In the genomic region with DNA sequence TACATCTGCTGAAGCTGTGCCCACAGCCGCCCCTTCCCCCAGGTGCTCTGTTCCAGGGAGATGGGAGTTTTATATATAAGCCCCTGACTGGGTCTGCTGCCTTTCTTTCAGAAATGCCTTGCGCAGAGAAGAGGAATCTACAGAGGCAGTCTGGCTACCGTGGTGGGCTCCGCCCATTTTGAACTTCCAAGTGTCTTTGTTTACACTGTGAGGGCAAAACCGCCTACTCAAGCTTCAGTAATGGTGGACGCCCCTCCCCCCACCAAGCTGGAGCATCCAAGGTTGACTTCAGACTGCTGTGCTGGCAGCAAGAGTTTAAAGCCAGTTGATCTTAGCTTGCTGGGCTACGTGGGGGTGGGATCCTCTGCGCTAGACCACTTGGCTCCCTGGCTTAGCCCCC, we compare ENCODE assay signal across 33 cellular contexts. TPM values are rescaled to one million over a fixed set of nuclear protein-coding genes. Genes with fewer than 3 reads are reported as not detected.
"Had no signal": no experiment of that assay in that cellular context is flagged by ENCODE, and none has a peak within 500 bp of the region (broad histone marks: within the 10 kb centered on the region; RNA-seq: fewer than 3 reads in every experiment).

No MANE protein-coding gene starts in this region.

- H3K27ac ChIP-seq: brain microvascular endothelial cell, left lung, pancreas, psoas muscle, sigmoid colon, suprapubic skin, tibial artery, VCaP had no signal

- H3K4me1 Mint-ChIP-seq: activated CD4-positive, alpha-beta memory T cell treated with anti-CD3 and anti-CD28 coated beads, Interleukin-2, amount 10 ng/mL, durations not matched to agents 7 days and 5 days; activated CD4-positive, alpha-beta T cell treated with anti-CD3 and anti-CD28 coated beads, Interleukin-2, amount 10 ng/mL, durations not matched to agents 24 days and 14 days; activated naive CD4-positive, alpha-beta T cell treated with anti-CD3 and anti-CD28 coated beads, Interleukin-2, amount 10 ng/mL, durations not matched to agents 7 days and 5 days; activated naive CD8-positive, alpha-beta T cell treated with anti-CD3 and anti-CD28 coated beads, Interleukin-2, amount 10 ng/mL, durations not matched to agents 7 days and 5 days; immature natural killer cell; nephron; stimulated activated naive B cell treated with anti-CD40 and anti-IgM and Interleukin-4, amounts not matched to agents 10 μg/mL and 1 μg/mL and 100 μg/mL, for 72 hours had no signal

- FAIRE-seq: astrocyte, pancreas, small intestine had no signal

- H3K4me3 Mint-ChIP-seq: activated CD4-positive, alpha-beta memory T cell treated with anti-CD3 and anti-CD28 coated beads, Interleukin-2, amount 10 ng/mL, durations not matched to agents 7 days and 5 days; activated CD4-positive, alpha-beta T cell treated with anti-CD3 and anti-CD28 coated beads, Interleukin-2, amount 10 ng/mL, durations not matched to agents 24 days and 14 days; activated naive CD4-positive, alpha-beta T cell treated with anti-CD3 and anti-CD28 coated beads, Interleukin-2, amount 10 ng/mL, durations not matched to agents 7 days and 5 days; activated naive CD8-positive, alpha-beta T cell treated with anti-CD3 and anti-CD28 coated beads, Interleukin-2, amount 10 ng/mL, durations not matched to agents 7 days and 5 days; activated T-cell treated with anti-CD3 and anti-CD28 coated beads, Interleukin-2, amount 50 U/mL, for 24 hours; immature natural killer cell; nephron; stimulated activated naive B cell treated with anti-CD40 and anti-IgM and Interleukin-4, amounts not matched to agents 10 μg/mL and 1 μg/mL and 100 μg/mL, for 72 hours; T-helper 2 cell treated with Interferon-gamma antibody and Interleukin-4, amounts not matched to agents 5 μg/mL and 100 μg/mL, for 36 hours had no signal

- H3K9me3 ChIP-seq: pancreas, psoas muscle, sigmoid colon, suprapubic skin, tibial artery had no signal

- H3K27me3 Mint-ChIP-seq: activated CD4-positive, alpha-beta T cell treated with anti-CD3 and anti-CD28 coated beads, Interleukin-2, amount 10 ng/mL, durations not matched to agents 24 days and 14 days; activated naive CD4-positive, alpha-beta T cell treated with anti-CD3 and anti-CD28 coated beads, Interleukin-2, amount 10 ng/mL, durations not matched to agents 7 days and 5 days; activated naive CD8-positive, alpha-beta T cell treated with anti-CD3 and anti-CD28 coated beads, Interleukin-2, amount 10 ng/mL, durations not matched to agents 7 days and 5 days; activated T-cell treated with anti-CD3 and anti-CD28 coated beads, Interleukin-2, amount 50 U/mL, for 24 hours; stimulated activated naive B cell treated with anti-CD40 and anti-IgM and Interleukin-4, amounts not matched to agents 10 μg/mL and 1 μg/mL and 100 μg/mL, for 72 hours had no signal

- H3K27ac Mint-ChIP-seq: activated CD4-positive, alpha-beta memory T cell treated with anti-CD3 and anti-CD28 coated beads, Interleukin-2, amount 10 ng/mL, durations not matched to agents 7 days and 5 days; activated CD4-positive, alpha-beta T cell treated with anti-CD3 and anti-CD28 coated beads, Interleukin-2, amount 10 ng/mL, durations not matched to agents 24 days and 14 days; activated naive CD4-positive, alpha-beta T cell treated with anti-CD3 and anti-CD28 coated beads, Interleukin-2, amount 10 ng/mL, durations not matched to agents 7 days and 5 days; activated naive CD8-positive, alpha-beta T cell treated with anti-CD3 and anti-CD28 coated beads, Interleukin-2, amount 10 ng/mL, durations not matched to agents 7 days and 5 days; activated T-cell treated with anti-CD3 and anti-CD28 coated beads, Interleukin-2, amount 50 U/mL, for 24 hours; immature natural killer cell; nephron; stimulated activated naive B cell treated with anti-CD40 and anti-IgM and Interleukin-4, amounts not matched to agents 10 μg/mL and 1 μg/mL and 100 μg/mL, for 72 hours; T-helper 2 cell treated with Interferon-gamma antibody and Interleukin-4, amounts not matched to agents 5 μg/mL and 100 μg/mL, for 36 hours had no signal

- H3K4me3 ChIP-seq: left lung, lung, pancreas, psoas muscle, sigmoid colon, suprapubic skin, tibial artery had no signal

- H3K36me3 Mint-ChIP-seq: activated naive CD4-positive, alpha-beta T cell treated with anti-CD3 and anti-CD28 coated beads, Interleukin-2, amount 10 ng/mL, durations not matched to agents 7 days and 5 days; activated naive CD8-positive, alpha-beta T cell treated with anti-CD3 and anti-CD28 coated beads, Interleukin-2, amount 10 ng/mL, durations not matched to agents 7 days and 5 days had no signal

- H3K36me3 ChIP-seq: brain microvascular endothelial cell, left lung, pancreas, sigmoid colon, suprapubic skin had no signal

- H3K9me3 Mint-ChIP-seq: activated CD4-positive, alpha-beta memory T cell treated with anti-CD3 and anti-CD28 coated beads, Interleukin-2, amount 10 ng/mL, durations not matched to agents 7 days and 5 days; activated naive CD4-positive, alpha-beta T cell treated with anti-CD3 and anti-CD28 coated beads, Interleukin-2, amount 10 ng/mL, durations not matched to agents 7 days and 5 days; T-helper 2 cell treated with Interferon-gamma antibody and Interleukin-4, amounts not matched to agents 5 μg/mL and 100 μg/mL, for 36 hours had no signal

- ATAC-seq: activated CD4-positive, CD25-positive, alpha-beta regulatory T cell treated with anti-CD3 and anti-CD28 coated beads, Interleukin-2, amount 50 U/mL, for 24 hours; esophagus mucosa; left lung; pancreas; psoas muscle; stimulated activated naive B cell treated with anti-CD40 and anti-IgM and Interleukin-4, amounts not matched to agents 10 μg/mL and 1 μg/mL and 100 μg/mL, for 72 hours had no signal

- H3K27me3 ChIP-seq: brain microvascular endothelial cell, left lung, pancreas, sigmoid colon, suprapubic skin, tibial artery had no signal

- H3K4me1 ChIP-seq: left lung, pancreas, psoas muscle, sigmoid colon, suprapubic skin, tibial artery had no signal

- DNase-seq: activated CD4-positive, alpha-beta memory T cell treated with anti-CD3 and anti-CD28 coated beads, Interleukin-2, amount 10 ng/mL, durations not matched to agents 7 days and 5 days; activated CD4-positive, alpha-beta T cell treated with anti-CD3 and anti-CD28 coated beads, Interleukin-2, amount 10 ng/mL, durations not matched to agents 24 days and 14 days; activated CD8-positive, alpha-beta memory T cell treated with anti-CD3 and anti-CD28 coated beads, Interleukin-2, amount 50 U/mL, for 48 hours; activated gamma-delta T cell; activated naive CD4-positive, alpha-beta T cell treated with anti-CD3 and anti-CD28 coated beads, Interleukin-2, amount 10 ng/mL, durations not matched to agents 7 days and 5 days; activated naive CD8-positive, alpha-beta T cell treated with anti-CD3 and anti-CD28 coated beads, Interleukin-2, amount 10 ng/mL, durations not matched to agents 7 days and 5 days; activated T-cell treated with anti-CD3 and anti-CD28 coated beads, Interleukin-2, amount 50 U/mL, for 24 hours; brain microvascular endothelial cell; cortex of kidney; foreskin fibroblast; head of caudate nucleus; hippocampal formation; immature natural killer cell; kidney glomerular epithelial cell; nucleus accumbens; psoas muscle; sigmoid colon; small intestine; stimulated activated CD4-positive, alpha-beta T cell treated with anti-CD3 and anti-CD28 coated beads, Interleukin-1b, Interleukin-23, amount 100 ng/mL, for 48 hours; stimulated activated CD4-positive, alpha-beta T cell treated with anti-CD3 and anti-CD28 coated beads, Interleukin-4, amount 100 ng/mL, for 4 hours; stimulated activated naive B cell treated with anti-CD40 and anti-IgM and Interleukin-4, amounts not matched to agents 10 μg/mL and 1 μg/mL and 100 μg/mL, for 72 hours; T-helper 1 cell; tibial artery had no signal

RNA-seq across cellular contexts. Expression of a gene that starts 41.3 kb away (rescaled TPM):
- total RNA-seq: activated CD4-positive, alpha-beta memory T cell treated with anti-CD3 and anti-CD28 coated beads, Interleukin-2, amount 10 ng/mL, durations not matched to agents 7 days and 5 days; activated CD4-positive, alpha-beta T cell treated with anti-CD3 and anti-CD28 coated beads, Interleukin-2, amount 10 ng/mL, durations not matched to agents 24 days and 14 days had no signal
